19 cellular contexts compared by ENCODE assay signal in the genomic region with DNA sequence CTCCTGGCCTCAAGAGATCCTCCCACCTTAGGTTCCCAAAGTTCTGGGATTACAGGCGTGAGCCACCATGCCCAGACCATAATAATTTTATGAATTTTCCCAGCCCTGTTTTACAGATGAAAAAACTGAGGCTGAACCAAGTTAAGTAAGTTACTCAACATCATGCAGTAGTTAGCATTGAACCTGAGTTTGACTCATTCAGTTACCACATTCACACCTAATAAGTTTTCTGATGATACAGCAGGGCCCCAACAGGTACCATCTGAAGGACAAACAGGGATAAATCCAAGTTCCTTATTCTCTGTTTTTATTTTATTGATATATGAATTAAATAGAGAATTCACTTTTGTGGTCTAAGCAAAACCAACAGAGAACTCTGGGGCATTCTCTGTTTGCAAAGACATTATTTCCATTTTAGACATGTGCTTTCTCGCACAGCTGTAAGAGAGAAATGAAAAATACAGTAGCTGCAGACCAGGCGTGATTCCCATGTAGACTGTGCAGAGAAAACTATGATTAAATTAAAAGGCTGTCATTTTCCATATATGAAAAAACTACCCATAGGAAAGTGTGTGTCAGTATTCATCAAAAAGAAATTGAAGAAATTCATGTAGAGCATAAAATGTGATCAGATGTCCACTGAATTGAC. TPM values are rescaled to one million over a fixed set of nuclear protein-coding genes. Genes with fewer than 3 reads are reported as not detected.
DNase-seq lines count a peak whose midpoint lies in the region; ATAC-seq, FAIRE-seq and TF ChIP-seq lines count a peak whose summit lies in the region.
"Had no signal": no experiment of that assay in that cellular context is flagged by ENCODE, and none has a peak within 500 bp of the region (broad histone marks: within the 10 kb centered on the region; RNA-seq: fewer than 3 reads in every experiment).

No MANE protein-coding gene starts in this region.

- no peak for TF ChIP-seq EP300 in GM12878 (IDR thresholded peaks at IDR 0.05; ENCODE audit: borderline replicate concordance in 1 of 2, control insufficient read depth in 1 of 2, low read depth in 2 of 2, low read length in 2 of 2)

- SMC1A ChIA-PET in GM12878 (lab: Charles Lee; ENCODE audit: uncharacterized antibody, unreplicated experiment) = interaction anchor here (0.6 to 1.4 kb wide), 5 partner anchors 8 to 129 kb away, joined by 3 to 4 read pairs (median 3); no protein-coding TSS in a partner anchor

- H3K27me3 ChIP-seq in CD4-positive, CD25-positive, alpha-beta regulatory T cell (ENCODE audit: control insufficient read depth, insufficient read depth, low read length) = no peaks in the 10 kb centered on the region
- no peaks in the 10 kb centered on the region for H3K27me3 ChIP-seq in GM12878 (replicated peaks in 1 of 2; ENCODE audit: control insufficient read depth in 2 of 2, insufficient read depth in 2 of 2, low read length in 1 of 2)

- H3K36me3 Mint-ChIP-seq in CD4-positive, CD25-positive, alpha-beta regulatory T cell = peaks cover 28% of the 10 kb centered on the region
- H3K36me3 Mint-ChIP-seq: type B pancreatic cell had no signal

- TF ChIP-seq CTCF in GM12878 (IDR thresholded peaks at IDR 0.05 in 2 of 3, conservative IDR thresholded peaks at IDR 0.05 in 1 of 3; ENCODE audit: control insufficient read depth in 2 of 3, extremely low read depth in 1 of 3, insufficient read depth in 1 of 3, low read depth in 3 of 3, low read length in 3 of 3) = no peak
- no peak for TF ChIP-seq CTCF in GM13977 (IDR thresholded peaks at IDR 0.05; ENCODE audit: extremely low read depth, insufficient read depth, missing control alignments)

- no peak overlapping the region for H2AFZ ChIP-seq in GM12878 (ENCODE audit: control insufficient read depth, low read depth, low read length)

- RAD21 ChIA-PET in GM12878 (lab: Charles Lee; ENCODE audit: unreplicated experiment) = interaction anchor here (0.7 kb wide), 1 partner anchor 24 kb away, joined by 3 read pairs; no protein-coding TSS in a partner anchor

- H3K27ac ChIP-seq in CD4-positive, CD25-positive, alpha-beta regulatory T cell (ENCODE audit: insufficient read depth, low read length, poor library complexity, severe bottlenecking) = peak overlapping the region; percentile 37
- peak overlapping the region; percentile 64 for H3K27ac ChIP-seq in GM12878 (ENCODE audit: control insufficient read depth, insufficient read depth)
- H3K27ac ChIP-seq: epithelial cell of prostate had no signal

- DNase-seq in CD4-positive, CD25-positive, alpha-beta regulatory T cell = no peak
- DNase-seq in GM18507 (ENCODE audit: extremely low spot score, insufficient read length, low read depth) = no peak
- DNase-seq in GM12878 (ENCODE audit: low read depth, low spot score) = no peak
- DNase-seq in HK-2 (ENCODE audit: unreplicated experiment) = no peak
- no peak for DNase-seq in GM13977 (ENCODE audit: low spot score)
- DNase-seq: activated CD4-positive, CD25-positive, alpha-beta regulatory T cell treated with anti-CD3 and anti-CD28 coated beads, Interleukin-2, amount 50 U/mL, for 72 hours; cortex of kidney; DMS153; IMR-90; mammary epithelial cell; NCI-H1105; NCI-H2171 treated with DMSO at 0.1 percent for 48 hours had no signal

- H3K4me3 Mint-ChIP-seq in CD4-positive, CD25-positive, alpha-beta regulatory T cell = peak overlapping the region in 3 of 4 donors; percentile 12 to 78 (median 21)
- H3K4me3 Mint-ChIP-seq: neural crest cell; T-helper 1 cell treated with Interleukin-12 subunit alpha and Interleukin-12 subunit beta and Interleukin-4 antibody, amounts not matched to agents 30 μg/mL and 1 μg/mL, for 36 hours; type B pancreatic cell had no signal

- TF ChIP-seq RAD21 in GM12878 (IDR thresholded peaks at IDR 0.05; ENCODE audit: insufficient read depth, low read depth, low read length) = no peak

- H3K27me3 Mint-ChIP-seq in CD4-positive, CD25-positive, alpha-beta regulatory T cell = no peaks in the 10 kb centered on the region
- H3K27me3 Mint-ChIP-seq: type B pancreatic cell had no signal

- H3K4me1 ChIP-seq in CD4-positive, CD25-positive, alpha-beta regulatory T cell (ENCODE audit: control insufficient read depth, insufficient read depth, low read length, poor library complexity, severe bottlenecking) = peaks cover 46% of the 10 kb centered on the region
- H3K4me1 ChIP-seq in GM12878 (ENCODE audit: control insufficient read depth, insufficient read depth, low read length) = peaks cover 54% of the 10 kb centered on the region

- H3K4me2 ChIP-seq in GM12878 (ENCODE audit: control insufficient read depth, insufficient read depth) = peak overlapping the region; percentile 31

- no peak for TF ChIP-seq POLR2A in GM12878 (IDR thresholded peaks at IDR 0.05; ENCODE audit: low read depth, low read length)

- FAIRE-seq in GM18507 (lab: Jason Lieb, UNC) = peak; percentile 81
- no peak for FAIRE-seq in GM12878 (lab: Jason Lieb, UNC)

- H3K79me2 ChIP-seq in GM12878 (ENCODE audit: control insufficient read depth, insufficient read depth, low read length) = peaks cover 82% of the 10 kb centered on the region

- CTCF ChIA-PET in GM12878 (lab: Yijun Ruan, JAX) = interaction anchor here (1.0 kb wide), 1 partner anchor 16 kb away, joined by 4 read pairs; no protein-coding TSS in a partner anchor

- ATAC-seq in CD4-positive, CD25-positive, alpha-beta regulatory T cell (ENCODE audit: low read depth in 2 of 2) = no peak
- peak; percentile 41 for ATAC-seq in HG02870 (IDR thresholded peaks at IDR 0.05; ENCODE audit: unreplicated experiment)
- peak; percentile 72 for ATAC-seq in GM12878
- no peak for ATAC-seq in GM21528 (IDR thresholded peaks at IDR 0.05; ENCODE audit: low FRiP score, unreplicated experiment)
- no peak for ATAC-seq in GM21576 (IDR thresholded peaks at IDR 0.05; ENCODE audit: unreplicated experiment)

- H3K9me3 ChIP-seq in CD4-positive, CD25-positive, alpha-beta regulatory T cell (ENCODE audit: control insufficient read depth in 2 of 2, low read length in 2 of 2) = no peaks in the 10 kb centered on the region
- H3K9me3 ChIP-seq in GM12878 (replicated peaks; ENCODE audit: control insufficient read depth, insufficient read depth, low read length) = peaks cover 6% of the 10 kb centered on the region; the same call in 2 of the 3 replicates

- in situ Hi-C loops in GM12878 (cut with MboI) = no loop called here
- in situ Hi-C loops in GM13977 (cut with MboI; ENCODE audit: low pct_unique_long_range_greater_than_20kb, low sequenced_read_pairs, unreplicated experiment) = no loop called here

- WGBS in GM12878 (ENCODE audit: insufficient coverage, insufficient replicate concordance, low lambda C conversion rate, missing lambda C conversion rate) = 2% methylated on average over 3 of the region's 3 CpGs

- H3K36me3 ChIP-seq in CD4-positive, CD25-positive, alpha-beta regulatory T cell (ENCODE audit: control insufficient read depth, insufficient read depth, low read length) = peaks cover 13% of the 10 kb centered on the region
- H3K36me3 ChIP-seq in GM12878 (ENCODE audit: control insufficient read depth in 2 of 2, insufficient read depth in 2 of 2, low read length in 1 of 2) = peaks cover 2 to 24% of the 10 kb centered on the region in 2 experiments; a peak in 3 of 4 replicates

- H3K4me1 Mint-ChIP-seq in CD4-positive, CD25-positive, alpha-beta regulatory T cell = peaks cover 48 to 92% (median 65%) of the 10 kb centered on the region in 4 donors
- H3K4me1 Mint-ChIP-seq: neural crest cell had no signal

- POLR2A ChIA-PET in GM12878 (lab: Charles Lee) = interaction anchor here (3.9 kb wide), 1 partner anchor 8 kb away, joined by 24 read pairs; no protein-coding TSS in a partner anchor

- peak overlapping the region; percentile 69 to 93 (median 74) for H3K27ac Mint-ChIP-seq in CD4-positive, CD25-positive, alpha-beta regulatory T cell
- H3K27ac Mint-ChIP-seq: type B pancreatic cell had no signal

- intact Hi-C loops in GM12878 (cut with micrococcal nuclease; ENCODE audit: unreplicated experiment) = no loop called here

- BruUV-seq in GM12878 (replicated peaks; lab: Mats Ljungman, UMichigan) = no TSS peak

- peaks cover 0 to 4% (median 0%) of the 10 kb centered on the region in 7 donors for H3K9me3 Mint-ChIP-seq in CD4-positive, CD25-positive, alpha-beta regulatory T cell
- H3K9me3 Mint-ChIP-seq: neural crest cell, type B pancreatic cell had no signal

- no peak overlapping the region for H3K4me3 ChIP-seq in CD4-positive, CD25-positive, alpha-beta regulatory T cell (ENCODE audit: low read depth, low read length)
- peak overlapping the region; percentile 28; the same call in 1 of the 2 replicates for H3K4me3 ChIP-seq in GM12878

- no peaks in the 10 kb centered on the region for H4K20me1 ChIP-seq in GM12878 (ENCODE audit: control insufficient read depth, insufficient read depth)

- H3K9ac ChIP-seq in GM12878 (ENCODE audit: control insufficient read depth, insufficient read depth, low read length) = no peak overlapping the region

TF ChIP-seq in GM12878, 131 proteins besides CTCF, POLR2A, EP300 and RAD21 (continues in another document):
- no peak for TF ChIP-seq SMARCA5 (IDR thresholded peaks at IDR 0.05)
- 0 out of 2 replicates have a peak, but pooled peaks have one; percentile 35 for TF ChIP-seq ZNF217 (IDR thresholded peaks at IDR 0.05)
- TF ChIP-seq ZSCAN29 (IDR thresholded peaks at IDR 0.05) = no peak
- no peak for TF ChIP-seq ZNF384 (IDR thresholded peaks at IDR 0.05; ENCODE audit: borderline replicate concordance, low read depth, low read length)
- TF ChIP-seq JUNB (IDR thresholded peaks at IDR 0.05) = peak; percentile 29; the same call in 1 of the 2 replicates

RNA-seq across cellular contexts. Expression of a gene that starts 26.6 kb away (rescaled TPM):
- 86.4 TPM for total RNA-seq in CD4-positive, CD25-positive, alpha-beta regulatory T cell
- 10 to 100 TPM; 44.1 to 56.0 (median 50.3) TPM for polyA plus RNA-seq in CD4-positive, CD25-positive, alpha-beta regulatory T cell
- 95.1 and 97.5 TPM in 2 replicates for total RNA-seq in GM12878 (2013; cell fraction: nucleolus; rRNA removed)
- total RNA-seq in GM12878 (2014; rRNA removed) (14.7 and 14.8 TPM in 2 replicates), GM12878 (2014; rRNA removed; fragmentation: Illumina TruSeq; extraction: Trizol) (18.2 and 20.0 TPM in 2 replicates), GM12878 (2021) (67.0 and 67.4 TPM in 2 replicates)
- 26.8 TPM for polyA plus RNA-seq in GM12878 (2011; ENCODE audit: low read depth)
- polyA plus RNA-seq in GM12878 (2011; rRNA removed) (10.6 and 12.5 TPM in 2 replicates), GM12878 (2014; fragmentation: Illumina TruSeq; extraction: Trizol) (66.0 and 74.0 TPM in 2 replicates), GM12878 (2014; fragmentation: Nextera tagmentation; extraction: Ambion mirVana) (10 to 100 TPM in 1 of 2 experiments, 1 to 10 TPM in 1; 7.3 to 11.4 TPM), GM12878 (2014; rRNA removed) (21.5 and 28.1 TPM in 2 replicates), GM12878 (2016; fragmentation: Nextera tagmentation; extraction: Ambion mirVana) (10 to 100 TPM; 23.7 to 30.2 TPM)
- polyA plus RNA-seq in GM12878 (2011; cell fraction: cytosol; rRNA removed) = 9.7 and 14.3 TPM in 2 replicates
- polyA plus RNA-seq in GM12878 (2011; cell fraction: nucleus; rRNA removed) = 20.7 and 24.7 TPM in 2 replicates
- 62.2 and 64.8 TPM in 2 replicates for polyA plus RNA-seq in GM12878 (2012)
- polyA minus RNA-seq in GM12878 (2011; rRNA and poly(A)+ RNA removed) = 18.3 and 29.0 TPM in 2 replicates
- 13.4 and 15.7 TPM in 2 replicates for polyA minus RNA-seq in GM12878 (2011; cell fraction: cytosol; rRNA and poly(A)+ RNA removed)
- 30.6 and 41.9 TPM in 2 replicates for polyA minus RNA-seq in GM12878 (2011; cell fraction: nucleus; rRNA and poly(A)+ RNA removed)
- total RNA-seq: IMR-90, mammary epithelial cell, neural crest cell had no signal
- polyA plus RNA-seq: IMR-90, mammary epithelial cell had no signal

Comparison
In these comparisons a context has a peak if more than half of its experiments do, and no peak if none do; other contexts are left out.
1. ATAC-seq: peak in HG02870 (single experiment) and GM12878 (single experiment); none in CD4-positive, CD25-positive, alpha-beta regulatory T cell (0 of 2), GM21528 (single experiment) and GM21576 (single experiment).